In the genomic region with DNA sequence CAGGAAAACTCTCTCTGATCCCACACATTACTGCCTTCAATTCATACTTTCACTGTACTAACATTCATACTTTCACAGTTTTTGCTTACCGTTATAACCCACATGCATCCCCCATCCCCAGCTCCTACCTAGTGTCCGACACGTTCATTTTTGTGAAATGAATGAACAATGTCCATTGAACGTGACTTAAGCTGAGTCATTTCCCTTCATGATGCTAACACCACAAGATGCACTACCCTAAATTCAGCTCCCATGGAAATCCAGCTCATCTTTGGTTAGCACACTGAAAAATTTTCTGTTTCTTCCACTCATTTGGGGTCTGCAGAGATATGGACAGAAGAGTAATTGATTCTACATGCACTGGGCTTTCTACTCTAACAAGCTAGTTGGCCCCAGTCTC, we compare ENCODE assay signal across 20 cellular contexts.
DNase-seq lines count a peak whose midpoint lies in the region; FAIRE-seq and TF ChIP-seq lines count a peak whose summit lies in the region.
"Had no signal": no experiment of that assay in that cellular context is flagged by ENCODE, and none has a peak within 500 bp of the region (broad histone marks: within the 10 kb centered on the region; RNA-seq: fewer than 3 reads in every experiment).

No MANE protein-coding gene starts in this region.

- dilution Hi-C loops in mammary epithelial cell (cut with HindIII; ENCODE audit: low sequenced_read_pairs), result no loop called here

- no peak overlapping the region for H3K9ac ChIP-seq in mammary epithelial cell (ENCODE audit: insufficient read depth, low read length)

- 22% methylated on average over 4 of the region's 4 CpGs for WGBS in mammary epithelial cell (ENCODE audit: low coverage, missing lambda C conversion rate)
- WGBS in transverse colon (ENCODE audit: low coverage in 1 of 2), 2 donors, result 79 to 81% methylated on average over 4 of the region's 4 CpGs

- peak overlapping the region; percentile 5 for H2AFZ ChIP-seq in mammary epithelial cell (ENCODE audit: low read depth, low read length)
- H2AFZ ChIP-seq: PC-9 had no signal

- DNase-seq in AG10803 (ENCODE audit: low read depth), result peak; percentile 60
- DNase-seq in HS-5 (ENCODE audit: low read depth), result peak; percentile 54
- DNase-seq in mammary epithelial cell, result peak; percentile 60
- DNase-seq in hepatic stellate cell (ENCODE audit: low spot score), result peak; percentile 24
- DNase-seq in transverse colon, result no peak
- no peak for DNase-seq in GM12892 (ENCODE audit: insufficient read length)
- DNase-seq in T-helper 9 cell, result no peak
- no peak for DNase-seq in NCI-H1417 (lab: John Stamatoyannopoulos, UW)
- DNase-seq: activated CD4-positive, alpha-beta T cell treated with anti-CD3 and anti-CD28 coated beads, Interleukin-2, amount 50 U/mL, for 1 hour; activated T-cell treated with anti-CD3 and anti-CD28 coated beads, Interleukin-2, amount 50 U/mL, for 1 hour; effector CD8-positive, alpha-beta T cell; GF-D8; left ventricle myocardium superior; NCI-H1092 treated with DMSO at 0.1 percent for 48 hours; NCI-H748 treated with DMSO at 0.1 percent for 48 hours; PC-9; right lobe of liver; stimulated activated CD4-positive, alpha-beta T cell treated with anti-CD3 and anti-CD28 coated beads, Interleukin-2, amount 100 ng/mL, for 24 hours had no signal

- no peak for FAIRE-seq in GM12892 (lab: Jason Lieb, UNC)
- FAIRE-seq: frontal cortex had no signal

- TF ChIP-seq CTCF in AG10803 (conservative IDR thresholded peaks at IDR 0.05; ENCODE audit: low read length) (no peak), mammary epithelial cell (conservative IDR thresholded peaks at IDR 0.05 in 1 of 2, IDR thresholded peaks at IDR 0.05 in 1 of 2; ENCODE audit: extremely low read depth in 1 of 2, insufficient read depth in 1 of 2, low read depth in 1 of 2, low read length in 2 of 2) (no peak), transverse colon (IDR thresholded peaks at IDR 0.05) (no peak)

- BruUV-seq in mammary epithelial cell (replicated peaks; lab: Mats Ljungman, UMichigan), result no TSS peak

- TF ChIP-seq POLR2A in transverse colon (IDR thresholded peaks at IDR 0.05) (no peak), GM12892 (IDR thresholded peaks at IDR 0.05; ENCODE audit: low read depth, low read length) (no peak)

- no peaks in the 10 kb centered on the region for H3K36me3 ChIP-seq in mammary epithelial cell (ENCODE audit: insufficient read depth, low read length)
- H3K36me3 ChIP-seq in transverse colon, result no peaks in the 10 kb centered on the region
- H3K36me3 ChIP-seq: right lobe of liver, vagina had no signal

- in situ Hi-C loops in mammary epithelial cell (cut with MboI; ENCODE audit: low sequenced_read_pairs in 2 of 2), result no loop called here
- in situ Hi-C loops in transverse colon (cut with MboI; ENCODE audit: low pct_ligation_motif_present in 1 of 4, low pct_unique_long_range_greater_than_20kb in 1 of 4, low sequenced_read_pairs in 3 of 4), result no loop called here

- H3K4me3 ChIP-seq in AG10803 (ENCODE audit: low read length) (no peak overlapping the region), mammary epithelial cell (replicated peaks in 1 of 3; ENCODE audit: insufficient read depth in 1 of 3, low read depth in 2 of 3, low read length in 3 of 3) (no peak overlapping the region), transverse colon (no peak overlapping the region)
- H3K4me3 ChIP-seq: PC-9, right lobe of liver, vagina had no signal

- H3K4me2 ChIP-seq in mammary epithelial cell (ENCODE audit: insufficient read depth, low read depth, low read length), result no peak overlapping the region
- H3K4me2 ChIP-seq: PC-9 had no signal

- H3K27me3 ChIP-seq in mammary epithelial cell (ENCODE audit: insufficient read depth, low read length) (no peaks in the 10 kb centered on the region), transverse colon (no peaks in the 10 kb centered on the region)
- H3K27me3 ChIP-seq: right lobe of liver, vagina had no signal

- CTCF ChIA-PET in mammary epithelial cell (lab: Charles Lee; ENCODE audit: low non-redundant PET), result no interaction called here

- H3K4me1 ChIP-seq in mammary epithelial cell (ENCODE audit: insufficient read depth, low read length) (peaks cover 8% of the 10 kb centered on the region), transverse colon (no peaks in the 10 kb centered on the region)
- H3K4me1 ChIP-seq: right lobe of liver, vagina had no signal

- H3K27ac ChIP-seq in mammary epithelial cell (ENCODE audit: insufficient read depth, low read depth, low read length), result no peak overlapping the region
- H3K27ac ChIP-seq in transverse colon, result no peak overlapping the region
- H3K27ac ChIP-seq: PC-9, right lobe of liver, vagina had no signal

- TF ChIP-seq EP300 in transverse colon (IDR thresholded peaks at IDR 0.05; ENCODE audit: low read depth), result no peak

- intact Hi-C loops in mammary epithelial cell (cut with micrococcal nuclease) (no loop called here), transverse colon (cut with DNase I; ENCODE audit: low total_unique reads) (no loop called here)

- H3K79me2 ChIP-seq in mammary epithelial cell (ENCODE audit: insufficient read depth, low read length), result no peaks in the 10 kb centered on the region

- no peaks in the 10 kb centered on the region for H3K9me3 ChIP-seq in mammary epithelial cell (replicated peaks; ENCODE audit: insufficient read depth, low read length)
- no peaks in the 10 kb centered on the region for H3K9me3 ChIP-seq in transverse colon
- H3K9me3 ChIP-seq: right lobe of liver, vagina had no signal

- no peaks in the 10 kb centered on the region for H4K20me1 ChIP-seq in mammary epithelial cell (ENCODE audit: insufficient read depth, low read length)

Comparison
In these comparisons a context has a peak if more than half of its experiments do, and no peak if none do; other contexts are left out.
1. DNase-seq: peak in AG10803 (single experiment), HS-5 (single experiment), mammary epithelial cell (single experiment) and hepatic stellate cell (single experiment); none in transverse colon (single experiment), GM12892 (single experiment), T-helper 9 cell (single experiment) and NCI-H1417 (0 of 3).